In the genomic region with DNA sequence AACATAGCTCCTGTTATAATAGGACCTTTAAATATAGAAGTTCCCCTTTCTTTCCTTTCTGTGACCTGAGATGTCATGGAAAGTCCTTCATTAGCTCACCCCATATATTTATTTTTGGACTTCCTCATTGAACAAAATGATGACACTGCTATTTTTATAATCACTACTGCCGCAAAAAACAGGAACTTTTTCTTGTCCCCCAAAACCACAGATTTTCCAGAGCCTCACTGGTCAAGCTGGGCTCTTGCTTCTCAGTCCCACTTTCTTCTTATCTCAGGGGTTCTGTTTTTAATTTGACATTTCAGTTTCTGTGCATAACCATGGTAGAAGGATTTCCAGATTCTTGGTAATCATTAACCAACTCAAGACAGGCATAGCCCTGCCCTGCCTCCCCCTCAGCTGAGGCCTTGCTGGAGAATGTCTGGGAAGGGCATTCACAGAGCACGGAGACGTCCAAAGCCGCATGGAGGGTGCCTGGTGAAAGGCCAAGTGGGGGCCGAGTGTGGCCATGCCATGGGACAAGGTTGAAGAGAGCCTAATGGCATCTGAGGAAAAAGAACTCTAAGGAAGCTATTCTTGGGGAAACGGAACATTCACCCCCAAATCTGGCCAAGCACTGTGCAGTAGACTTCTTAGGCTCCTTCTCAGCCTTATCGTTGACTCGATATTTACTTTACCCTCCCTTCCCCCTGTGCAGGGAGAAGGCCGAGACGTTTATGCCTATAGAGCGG, we compare ENCODE assay signal across 8 cellular contexts.
DNase-seq lines count a peak whose midpoint lies in the region; ATAC-seq and TF ChIP-seq lines count a peak whose summit lies in the region.

No MANE protein-coding gene starts in this region.

- peak; percentile 52 for ATAC-seq in GM18867 (IDR thresholded peaks at IDR 0.05; ENCODE audit: unreplicated experiment)
- peak; percentile 62 for ATAC-seq in HG02885 (IDR thresholded peaks at IDR 0.05; ENCODE audit: poor library complexity, unreplicated experiment)
- ATAC-seq in omental fat pad (ENCODE audit: low FRiP score) = no peak
- no peak for ATAC-seq in GM23338

- peaks cover 8% of the 10 kb centered on the region for H3K4me1 Mint-ChIP-seq in GM23338

- peaks cover 5% of the 10 kb centered on the region; the same call in 1 of the 3 replicates for H3K36me3 Mint-ChIP-seq in GM23338 (ENCODE audit: low read depth)

- H3K79me2 ChIP-seq in OCI-LY3 (ENCODE audit: low read length) = no peaks in the 10 kb centered on the region
- H3K79me2 ChIP-seq in GM23338 (replicated peaks; ENCODE audit: insufficient read depth) = no peaks in the 10 kb centered on the region

- H3K27ac Mint-ChIP-seq in GM23338 = no peak overlapping the region

- H3K4me3 ChIP-seq in OCI-LY3 (ENCODE audit: low read length) = no peak overlapping the region
- H3K4me3 ChIP-seq in muscle layer of duodenum (ENCODE audit: low read depth in 1 of 2, low read length in 2 of 2) = no peak overlapping the region
- H3K4me3 ChIP-seq in GM23338 = no peak overlapping the region

- H3K9me3 ChIP-seq in OCI-LY3 (ENCODE audit: insufficient read depth, low read length) = no peaks in the 10 kb centered on the region
- no peaks in the 10 kb centered on the region for H3K9me3 ChIP-seq in muscle layer of duodenum (ENCODE audit: control insufficient read depth in 1 of 2, low read length in 2 of 2)

- no peaks in the 10 kb centered on the region for H3F3A ChIP-seq in GM23338 (replicated peaks; ENCODE audit: low read depth)

- peak overlapping the region; percentile 45 for H3K4me2 ChIP-seq in OCI-LY3 (ENCODE audit: low read length)
- H3K4me2 ChIP-seq in GM23338 = no peak overlapping the region

- no peak for DNase-seq in omental fat pad (ENCODE audit: low spot score)
- no peak for DNase-seq in GM23338 (ENCODE audit: low spot score)
- no peak for DNase-seq in NCI-H748 (lab: John Stamatoyannopoulos, UW; ENCODE audit: unreplicated experiment)
- DNase-seq in NCI-H1930 (lab: John Stamatoyannopoulos, UW) = no peak

- H3K27me3 Mint-ChIP-seq in GM23338 (ENCODE audit: insufficient read depth, low read depth, poor library complexity) = peaks cover 5% of the 10 kb centered on the region

- no peaks in the 10 kb centered on the region for H3K9me2 ChIP-seq in GM23338 (ENCODE audit: insufficient read depth)

- no peak overlapping the region for H3K4me3 Mint-ChIP-seq in GM23338

- H3K9me3 Mint-ChIP-seq in GM23338 = no peaks in the 10 kb centered on the region; the same call in 2 of the 3 replicates

- TF ChIP-seq CTCF in OCI-LY3 (IDR thresholded peaks at IDR 0.05; ENCODE audit: low read depth, low read length) = no peak
- TF ChIP-seq CTCF in omental fat pad (IDR thresholded peaks at IDR 0.05) = no peak
- no peak for TF ChIP-seq CTCF in GM23338 (conservative IDR thresholded peaks at IDR 0.05; ENCODE audit: low read depth in 2 of 2)

- peaks cover 43% of the 10 kb centered on the region for H3K4me1 ChIP-seq in OCI-LY3 (ENCODE audit: low read length)
- no peaks in the 10 kb centered on the region for H3K4me1 ChIP-seq in muscle layer of duodenum (ENCODE audit: control insufficient read depth in 1 of 2, insufficient read depth in 2 of 2, low read length in 2 of 2)
- H3K4me1 ChIP-seq in GM23338 (ENCODE audit: insufficient read depth) = 0 out of 2 replicates have a peak, but pooled peaks cover 12% of the 10 kb centered on the region

- H4K20me1 ChIP-seq in OCI-LY3 (ENCODE audit: insufficient read depth, low read length) (no peaks in the 10 kb centered on the region), GM23338 (replicated peaks; ENCODE audit: insufficient read depth) (no peaks in the 10 kb centered on the region)

- H3K27ac ChIP-seq in OCI-LY3 (ENCODE audit: low read length) = peak overlapping the region; percentile 27
- H3K27ac ChIP-seq in muscle layer of duodenum (ENCODE audit: low read length) = peak overlapping the region; percentile 48
- H3K27ac ChIP-seq in GM23338 (ENCODE audit: low read depth) = no peak overlapping the region

- H3K36me3 ChIP-seq in OCI-LY3 (replicated peaks; ENCODE audit: low read depth, low read length) (no peaks in the 10 kb centered on the region), muscle layer of duodenum (ENCODE audit: control insufficient read depth in 1 of 2, insufficient read depth in 2 of 2, low read length in 2 of 2) (no peaks in the 10 kb centered on the region), GM23338 (ENCODE audit: insufficient read depth) (no peaks in the 10 kb centered on the region)

- H3K9ac ChIP-seq in OCI-LY3 (ENCODE audit: low read length) = no peak overlapping the region

- H2AFZ ChIP-seq in OCI-LY3 (ENCODE audit: low read depth, low read length) = 0 out of 2 replicates have a peak overlapping the region, but pooled peaks have one; percentile 23
- no peak overlapping the region for H2AFZ ChIP-seq in GM23338

- H3K27me3 ChIP-seq in OCI-LY3 (ENCODE audit: low read depth, low read length) = no peaks in the 10 kb centered on the region
- H3K27me3 ChIP-seq in muscle layer of duodenum (ENCODE audit: low read depth, low read length) = no peaks in the 10 kb centered on the region
- H3K27me3 ChIP-seq in GM23338 (ENCODE audit: insufficient read depth) = no peaks in the 10 kb centered on the region

TF ChIP-seq in GM23338, 12 proteins besides CTCF, POLR2A, EP300 and RAD21 (continues in another document):
- TF ChIP-seq EZH2 (IDR thresholded peaks at IDR 0.05; ENCODE audit: low read depth, unreplicated experiment) (no peak), ZNF114 (CRISPR knock-in tag; IDR thresholded peaks at IDR 0.05) (no peak), NANOG (IDR thresholded peaks at IDR 0.05; ENCODE audit: borderline replicate concordance) (no peak), ZNF331 (CRISPR knock-in tag; IDR thresholded peaks at IDR 0.05; ENCODE audit: low read depth) (no peak), POLR2AphosphoS5 (IDR thresholded peaks at IDR 0.05; ENCODE audit: low read depth) (no peak), STAT1 (IDR thresholded peaks at IDR 0.05; ENCODE audit: unreplicated experiment) (no peak)
- TF ChIP-seq, protein P1, sequence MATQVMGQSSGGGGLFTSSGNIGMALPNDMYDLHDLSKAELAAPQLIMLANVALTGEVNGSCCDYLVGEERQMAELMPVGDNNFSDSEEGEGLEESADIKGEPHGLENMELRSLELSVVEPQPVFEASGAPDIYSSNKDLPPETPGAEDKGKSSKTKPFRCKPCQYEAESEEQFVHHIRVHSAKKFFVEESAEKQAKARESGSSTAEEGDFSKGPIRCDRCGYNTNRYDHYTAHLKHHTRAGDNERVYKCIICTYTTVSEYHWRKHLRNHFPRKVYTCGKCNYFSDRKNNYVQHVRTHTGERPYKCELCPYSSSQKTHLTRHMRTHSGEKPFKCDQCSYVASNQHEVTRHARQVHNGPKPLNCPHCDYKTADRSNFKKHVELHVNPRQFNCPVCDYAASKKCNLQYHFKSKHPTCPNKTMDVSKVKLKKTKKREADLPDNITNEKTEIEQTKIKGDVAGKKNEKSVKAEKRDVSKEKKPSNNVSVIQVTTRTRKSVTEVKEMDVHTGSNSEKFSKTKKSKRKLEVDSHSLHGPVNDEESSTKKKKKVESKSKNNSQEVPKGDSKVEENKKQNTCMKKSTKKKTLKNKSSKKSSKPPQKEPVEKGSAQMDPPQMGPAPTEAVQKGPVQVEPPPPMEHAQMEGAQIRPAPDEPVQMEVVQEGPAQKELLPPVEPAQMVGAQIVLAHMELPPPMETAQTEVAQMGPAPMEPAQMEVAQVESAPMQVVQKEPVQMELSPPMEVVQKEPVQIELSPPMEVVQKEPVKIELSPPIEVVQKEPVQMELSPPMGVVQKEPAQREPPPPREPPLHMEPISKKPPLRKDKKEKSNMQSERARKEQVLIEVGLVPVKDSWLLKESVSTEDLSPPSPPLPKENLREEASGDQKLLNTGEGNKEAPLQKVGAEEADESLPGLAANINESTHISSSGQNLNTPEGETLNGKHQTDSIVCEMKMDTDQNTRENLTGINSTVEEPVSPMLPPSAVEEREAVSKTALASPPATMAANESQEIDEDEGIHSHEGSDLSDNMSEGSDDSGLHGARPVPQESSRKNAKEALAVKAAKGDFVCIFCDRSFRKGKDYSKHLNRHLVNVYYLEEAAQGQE (IDR thresholded peaks at IDR 0.05; ENCODE audit: unreplicated experiment) = no peak
- TF ChIP-seq, protein P2, sequence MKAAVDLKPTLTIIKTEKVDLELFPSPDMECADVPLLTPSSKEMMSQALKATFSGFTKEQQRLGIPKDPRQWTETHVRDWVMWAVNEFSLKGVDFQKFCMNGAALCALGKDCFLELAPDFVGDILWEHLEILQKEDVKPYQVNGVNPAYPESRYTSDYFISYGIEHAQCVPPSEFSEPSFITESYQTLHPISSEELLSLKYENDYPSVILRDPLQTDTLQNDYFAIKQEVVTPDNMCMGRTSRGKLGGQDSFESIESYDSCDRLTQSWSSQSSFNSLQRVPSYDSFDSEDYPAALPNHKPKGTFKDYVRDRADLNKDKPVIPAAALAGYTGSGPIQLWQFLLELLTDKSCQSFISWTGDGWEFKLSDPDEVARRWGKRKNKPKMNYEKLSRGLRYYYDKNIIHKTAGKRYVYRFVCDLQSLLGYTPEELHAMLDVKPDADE (IDR thresholded peaks at IDR 0.05) = no peak

Comparison
In these comparisons a context has a peak if more than half of its experiments do, and no peak if none do; other contexts are left out.
1. ATAC-seq: peak in GM18867 (single experiment) and HG02885 (single experiment); none in omental fat pad (single experiment) and GM23338 (single experiment).